Comparison of ENCODE assay signal across 20 cellular contexts in genomic region chr2:217687771-217688170, GRCh38.
"Had no signal": no experiment of that assay in that cellular context is flagged by ENCODE, and none has a peak within 500 bp of the region (broad histone marks: within the 10 kb centered on the region; RNA-seq: fewer than 3 reads in every experiment).

No MANE protein-coding gene starts in this region.

- DNase-seq: activated CD4-positive, alpha-beta T cell treated with anti-CD3 and anti-CD28 coated beads, Interleukin-2, amount 50 U/mL, for 4 hours; activated CD4-positive, CD25-positive, alpha-beta regulatory T cell treated with anti-CD3 and anti-CD28 coated beads, Interleukin-2, amount 50 U/mL, for 72 hours; activated naive CD4-positive, alpha-beta T cell treated with Interleukin-2 at 50 U/mL for 16 hours; dorsolateral prefrontal cortex; foreskin keratinocyte; head of caudate nucleus; left colon; mammary epithelial cell; naive B cell; posterior cingulate gyrus; SK-N-SH; stimulated activated CD4-positive, alpha-beta T cell treated with anti-CD3 and anti-CD28 coated beads, Interleukin-4, amount 100 ng/mL, for 24 hours; stimulated activated naive CD4-positive, alpha-beta T cell; substantia nigra; uterus had no signal

- H3K4me3 Mint-ChIP-seq: activated T-helper 17 cell treated with anti-CD3 and anti-CD28 coated beads, Interleukin-2, amount 50 U/mL, for 72 hours; naive B cell had no signal

- H3K4me3 ChIP-seq: dorsolateral prefrontal cortex, skin epidermis, uterus had no signal

- H3K27me3 ChIP-seq: dorsolateral prefrontal cortex, neutrophil, uterus had no signal

- H3K9me3 ChIP-seq: neutrophil, SK-N-SH, uterus had no signal

- H3K4me1 ChIP-seq: foreskin keratinocyte, uterus had no signal

- H3K36me3 ChIP-seq: neutrophil, uterus had no signal

- ATAC-seq: activated T-helper 17 cell treated with anti-CD3 and anti-CD28 coated beads, Interleukin-2, amount 50 U/mL, for 72 hours; esophagus mucosa; foreskin keratinocyte; left colon had no signal

- H3K9ac ChIP-seq: SK-N-SH had no signal

- H3K9me3 Mint-ChIP-seq: activated T-helper 17 cell treated with anti-CD3 and anti-CD28 coated beads, Interleukin-2, amount 50 U/mL, for 72 hours had no signal

- H3K27ac ChIP-seq: foreskin keratinocyte, neutrophil, skin epidermis had no signal

- H3K4me2 ChIP-seq: SK-N-SH had no signal

- FAIRE-seq: astrocyte had no signal

- H3K27me3 Mint-ChIP-seq: activated T-helper 17 cell treated with anti-CD3 and anti-CD28 coated beads, Interleukin-2, amount 50 U/mL, for 72 hours had no signal

- H3K27ac Mint-ChIP-seq: activated T-helper 17 cell treated with anti-CD3 and anti-CD28 coated beads, Interleukin-2, amount 50 U/mL, for 72 hours; naive B cell had no signal

- H3K4me1 Mint-ChIP-seq: activated T-helper 17 cell treated with anti-CD3 and anti-CD28 coated beads, Interleukin-2, amount 50 U/mL, for 72 hours; naive B cell had no signal
